Comparison of ENCODE assay signal across 9 cellular contexts in genomic region chr12:9870311-9870866, GRCh38. TPM values are rescaled to one million over a fixed set of nuclear protein-coding genes. Genes with fewer than 3 reads are reported as not detected.
A peak's percentile ranks its signal among the peaks of the same experiment; 100 is the strongest.
DNase-seq lines count a peak whose midpoint lies in the region; ATAC-seq and TF ChIP-seq lines count a peak whose summit lies in the region.
"Had no signal": no experiment of that assay in that cellular context is flagged by ENCODE, and none has a peak within 500 bp of the region (broad histone marks: within the 10 kb centered on the region; RNA-seq: fewer than 3 reads in every experiment).

No MANE protein-coding gene starts in this region.

- H3K27ac ChIP-seq in left ventricle myocardium inferior (replicated peaks) (peak overlapping the region; percentile 89), uterus (peak overlapping the region; percentile 84 to 99)

- no peaks in the 10 kb centered on the region for H3K36me3 Mint-ChIP-seq in brain

- TF ChIP-seq POLR2A in uterus (IDR thresholded peaks at IDR 0.05): no peak

- intact Hi-C loops in left ventricle myocardium inferior (cut with micrococcal nuclease) (no loop called here), Right ventricle myocardium inferior (cut with DNase I) (no loop called here), uterus (cut with DNase I; ENCODE audit: low total_unique reads) (no loop called here), posterior cingulate gyrus (cut with DNase I) (no loop called here)

- TF ChIP-seq CTCF in left ventricle myocardium inferior (IDR thresholded peaks at IDR 0.05; ENCODE audit: borderline replicate concordance) (no peak), brain (conservative IDR thresholded peaks at IDR 0.05) (no peak), uterus (IDR thresholded peaks at IDR 0.05) (no peak)

- H3K27me3 ChIP-seq in left ventricle myocardium inferior (ENCODE audit: low read depth) (no peaks in the 10 kb centered on the region), uterus (no peaks in the 10 kb centered on the region)

- H3K4me1 Mint-ChIP-seq in brain: peaks cover 12% of the 10 kb centered on the region

- H3K4me1 ChIP-seq in left ventricle myocardium inferior (peaks cover 5% of the 10 kb centered on the region), uterus (peaks cover 0 to 4% of the 10 kb centered on the region in 2 donors)

- no peaks in the 10 kb centered on the region for H3K36me3 ChIP-seq in left ventricle myocardium inferior
- H3K36me3 ChIP-seq in uterus: no peaks in the 10 kb centered on the region

- peak overlapping the region in 3 of 5 experiments; percentile 68 to 84 (median 75) for H3K4me3 Mint-ChIP-seq in brain

- H3K4me3 ChIP-seq in left ventricle myocardium inferior (peak overlapping the region; percentile 63), uterus (peak overlapping the region; percentile 37 to 42)

- H3K27ac Mint-ChIP-seq in brain: peak overlapping the region in 1 of 5 experiments; percentile 83

- no peak for DNase-seq in left ventricle myocardium inferior
- no peak for DNase-seq in Right ventricle myocardium inferior (ENCODE audit: missing footprints)
- DNase-seq in medulla oblongata (ENCODE audit: extremely low spot score): peak; percentile 33
- no peak for DNase-seq in uterus
- DNase-seq in posterior cingulate gyrus: no peak
- DNase-seq in SK-N-DZ (ENCODE audit: low spot score): no peak

- ATAC-seq in Right ventricle myocardium inferior: no peak
- no peak for ATAC-seq in HG02884 (IDR thresholded peaks at IDR 0.05; ENCODE audit: unreplicated experiment)

- no peaks in the 10 kb centered on the region for H3K27me3 Mint-ChIP-seq in brain

- H3K9me3 Mint-ChIP-seq in brain: no peaks in the 10 kb centered on the region

- H3K9me3 ChIP-seq in left ventricle myocardium inferior (replicated peaks): no peaks in the 10 kb centered on the region
- no peaks in the 10 kb centered on the region for H3K9me3 ChIP-seq in uterus

RNA-seq across cellular contexts. Expression of gene CLEC2B, which starts 1.2 kb away (rescaled TPM):
- 4.4 TPM for total RNA-seq in left ventricle myocardium inferior
- total RNA-seq in Right ventricle myocardium inferior: 6.8 TPM
- polyA plus RNA-seq in brain (ENCODE audit: insufficient read depth, low read depth, low replicate concordance): 0.90 TPM
- 10 to 100 TPM in 3 of 4 donors, 1 to 10 TPM in 1; 9.7 to 28.4 (median 22.6) TPM for total RNA-seq in uterus
- not detected in 2 replicates for polyA plus RNA-seq in SK-N-DZ (2014; cell fraction: cytosol; rRNA removed)
- not detected in 2 replicates for polyA plus RNA-seq in SK-N-DZ (2014; cell fraction: nucleus; rRNA removed)

RNA-seq across cellular contexts. Expression of gene KLRF2, which starts 10.9 kb away (rescaled TPM):
- not detected for total RNA-seq in left ventricle myocardium inferior
- total RNA-seq in Right ventricle myocardium inferior: not detected
- polyA plus RNA-seq in brain (ENCODE audit: insufficient read depth, low read depth, low replicate concordance): not detected
- total RNA-seq in uterus: not detected
- not detected in 2 replicates for polyA plus RNA-seq in SK-N-DZ (2014; cell fraction: cytosol; rRNA removed)
- not detected in 2 replicates for polyA plus RNA-seq in SK-N-DZ (2014; cell fraction: nucleus; rRNA removed)
- total RNA-seq: esophagus mucosa had no signal

RNA-seq across cellular contexts. Expression of gene KLRF1, which starts 43.1 kb away (rescaled TPM):
- total RNA-seq in left ventricle myocardium inferior: not detected
- total RNA-seq in Right ventricle myocardium inferior: 0.24 TPM
- polyA plus RNA-seq in brain (ENCODE audit: insufficient read depth, low read depth, low replicate concordance): not detected
- 1 to 10 TPM in 1 of 4 donors, under 1 TPM in 1, not detected in 2; 0.35 to 1.5 TPM for total RNA-seq in uterus
- not detected in 2 replicates for polyA plus RNA-seq in SK-N-DZ (2014; cell fraction: cytosol; rRNA removed)
- polyA plus RNA-seq in SK-N-DZ (2014; cell fraction: nucleus; rRNA removed): not detected in 2 replicates
